Comparison of ENCODE assay signal across 1 cellular context in genomic region chr1:111855260-111855659, GRCh38.
TF ChIP-seq lines count a peak whose summit lies in the region.

No MANE protein-coding gene starts in this region.

TF ChIP-seq in WTC11, 78 proteins besides CTCF, POLR2A, EP300 and RAD21 (continued from another document):
- TF ChIP-seq, protein P1, sequence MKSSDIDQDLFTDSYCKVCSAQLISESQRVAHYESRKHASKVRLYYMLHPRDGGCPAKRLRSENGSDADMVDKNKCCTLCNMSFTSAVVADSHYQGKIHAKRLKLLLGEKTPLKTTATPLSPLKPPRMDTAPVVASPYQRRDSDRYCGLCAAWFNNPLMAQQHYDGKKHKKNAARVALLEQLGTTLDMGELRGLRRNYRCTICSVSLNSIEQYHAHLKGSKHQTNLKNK (CRISPR knock-in tag; IDR thresholded peaks at IDR 0.05): no peak
- TF ChIP-seq NR2C2 (CRISPR knock-in tag; IDR thresholded peaks at IDR 0.05): no peak
- no peak for TF ChIP-seq ZNF317 (CRISPR knock-in tag; IDR thresholded peaks at IDR 0.05; ENCODE audit: borderline replicate concordance, low read depth)
